21 cellular contexts compared by ENCODE assay signal in genomic region chr3:148332509-148332908, GRCh38.
DNase-seq lines count a peak whose midpoint lies in the region; ATAC-seq, FAIRE-seq and TF ChIP-seq lines count a peak whose summit lies in the region.
"Had no signal": no experiment of that assay in that cellular context is flagged by ENCODE, and none has a peak within 500 bp of the region (broad histone marks: within the 10 kb centered on the region; RNA-seq: fewer than 3 reads in every experiment).

No MANE protein-coding gene starts in this region.

- intact Hi-C loops in HepG2 (cut with micrococcal nuclease; ENCODE audit: unreplicated experiment): no loop called here
- intact Hi-C loops in right lobe of liver (cut with DNase I): no loop called here

- BruUV-seq in HepG2 (replicated peaks; lab: Mats Ljungman, UMichigan): no TSS peak

- H3K4me2 ChIP-seq in HepG2 (ENCODE audit: low read depth, low read length): no peak overlapping the region
- H3K4me2 ChIP-seq in Karpas-422 (ENCODE audit: low read depth, low read length, poor library complexity, severe bottlenecking): no peak overlapping the region
- H3K4me2 ChIP-seq: A549, BLaER1 had no signal

- no peaks in the 10 kb centered on the region; a peak in 1 of 5 replicates for H3K27me3 ChIP-seq in HepG2 (ENCODE audit: control insufficient read depth in 1 of 2, insufficient read depth in 2 of 2, low read length in 2 of 2)
- no peaks in the 10 kb centered on the region for H3K27me3 ChIP-seq in right lobe of liver
- no peaks in the 10 kb centered on the region for H3K27me3 ChIP-seq in endocrine pancreas (ENCODE audit: control insufficient read depth, insufficient read depth, low read length)
- no peaks in the 10 kb centered on the region for H3K27me3 ChIP-seq in Karpas-422 (ENCODE audit: low read length)
- H3K27me3 ChIP-seq: BLaER1 had no signal

- TF ChIP-seq POLR2A in HepG2 (IDR thresholded peaks at IDR 0.05; ENCODE audit: insufficient read depth in 1 of 2, low read depth in 2 of 2, low read length in 2 of 2): no peak
- TF ChIP-seq POLR2A in right lobe of liver (IDR thresholded peaks at IDR 0.05): no peak

- in situ Hi-C loops in HepG2 (cut with HindIII; ENCODE audit: extremely low pct_ligation_motif_present, low pct_unique_long_range_greater_than_20kb): no loop called here

- no peak overlapping the region for H3K27ac ChIP-seq in HepG2 (ENCODE audit: extremely low read length, insufficient read depth, low read length)
- no peak overlapping the region for H3K27ac ChIP-seq in right lobe of liver
- H3K27ac ChIP-seq in Karpas-422 (ENCODE audit: low read length): no peak overlapping the region
- H3K27ac ChIP-seq: A549, BLaER1 had no signal

- H2AFZ ChIP-seq in HepG2 (ENCODE audit: low read length): no peak overlapping the region
- H2AFZ ChIP-seq in Karpas-422 (ENCODE audit: low read length): no peak overlapping the region

- FAIRE-seq in HepG2 (lab: Jason Lieb, UNC): no peak
- FAIRE-seq: A549, GM12878, K562 had no signal

- TF ChIP-seq RAD21 in HepG2 (CRISPR knock-in tag; IDR thresholded peaks at IDR 0.05): no peak

- no peaks in the 10 kb centered on the region for H4K20me1 ChIP-seq in HepG2 (ENCODE audit: insufficient read depth, low read length)
- no peaks in the 10 kb centered on the region for H4K20me1 ChIP-seq in Karpas-422 (ENCODE audit: insufficient read depth, low read depth, low read length)
- H4K20me1 ChIP-seq: BLaER1 had no signal

- no peak overlapping the region for H3K9ac ChIP-seq in HepG2 (ENCODE audit: insufficient read depth, low read depth, low read length)
- no peak overlapping the region for H3K9ac ChIP-seq in endocrine pancreas (ENCODE audit: control insufficient read depth, insufficient read depth, low read length)
- no peak overlapping the region for H3K9ac ChIP-seq in Karpas-422 (ENCODE audit: low read length)
- H3K9ac ChIP-seq: BLaER1 had no signal

- POLR2A ChIA-PET in HepG2 (lab: Yijun Ruan, JAX): no interaction called here

- DNase-seq in HepG2 (ENCODE audit: low spot score) (no peak), right lobe of liver (no peak), NCI-H2029 treated with DMSO at 0.1 percent for 48 hours (lab: John Stamatoyannopoulos, UW) (peak; percentile 30), Karpas-422 (no peak)
- no peak for DNase-seq in activated T-cell treated with anti-CD3 and anti-CD28 coated beads, Interleukin-2, amount 50 U/mL, for 1 hour
- no peak for DNase-seq in stimulated activated CD4-positive, alpha-beta T cell treated with anti-CD3 and anti-CD28 coated beads, Interleukin-1b, Interleukin-23, amount 100 ng/mL, for 48 hours
- DNase-seq: CD4-positive, alpha-beta T cell; DND-41; H7; HFFc6; MM.1S; NCI-H1048; NCI-H1436; NCI-H446; NCI-H69 had no signal

- 2% methylated on average over 2 of the region's 2 CpGs for WGBS in HepG2 (ENCODE audit: low lambda C conversion rate)
- 38% methylated on average over 2 of the region's 2 CpGs for WGBS in right lobe of liver (ENCODE audit: insufficient coverage, low coverage, low lambda C conversion rate, missing lambda C conversion rate)

- H3K4me3 ChIP-seq in HepG2 (replicated peaks in 1 of 3; ENCODE audit: insufficient read depth in 1 of 3, low read depth in 2 of 3, low read length in 3 of 3): no peak overlapping the region
- no peak overlapping the region for H3K4me3 ChIP-seq in right lobe of liver
- peak overlapping the region; percentile 52 for H3K4me3 ChIP-seq in endocrine pancreas (ENCODE audit: control insufficient read depth, insufficient read depth, low read length)
- H3K4me3 ChIP-seq in Karpas-422 (ENCODE audit: low read length): no peak overlapping the region
- H3K4me3 ChIP-seq: A549, BLaER1, GM12878, K562 had no signal

- CTCF ChIA-PET in HepG2 (lab: Yijun Ruan, JAX; ENCODE audit: low intra/inter-chr PET ratio, low total read pairs): no interaction called here

- no peaks in the 10 kb centered on the region for H3K36me3 ChIP-seq in HepG2 (replicated peaks in 1 of 2; ENCODE audit: control insufficient read depth in 1 of 2, insufficient read depth in 2 of 2, low read length in 2 of 2)
- H3K36me3 ChIP-seq in right lobe of liver: no peaks in the 10 kb centered on the region
- H3K36me3 ChIP-seq in endocrine pancreas (ENCODE audit: control insufficient read depth, insufficient read depth, low read length): no peaks in the 10 kb centered on the region
- H3K36me3 ChIP-seq in Karpas-422 (ENCODE audit: insufficient read depth, low read length): no peaks in the 10 kb centered on the region
- H3K36me3 ChIP-seq: BLaER1 had no signal

- no peak for TF ChIP-seq CTCF in HepG2 (CRISPR knock-in tag; IDR thresholded peaks at IDR 0.05)
- no peak for TF ChIP-seq CTCF in right lobe of liver (IDR thresholded peaks at IDR 0.05)

- H3K4me1 ChIP-seq in HepG2 (ENCODE audit: insufficient read depth, low read length) (no peaks in the 10 kb centered on the region), right lobe of liver (no peaks in the 10 kb centered on the region), endocrine pancreas (ENCODE audit: control insufficient read depth, insufficient read depth, low read length) (peaks cover 27% of the 10 kb centered on the region), Karpas-422 (ENCODE audit: low read length) (peaks cover 37% of the 10 kb centered on the region)
- H3K4me1 ChIP-seq: A549, BLaER1 had no signal

- ATAC-seq in HepG2: no peak
- no peak for ATAC-seq in right lobe of liver
- ATAC-seq: A549, GM12878, K562, Right ventricle myocardium inferior had no signal

- H3K9me3 ChIP-seq in HepG2 (ENCODE audit: low read length) (no peaks in the 10 kb centered on the region), right lobe of liver (no peaks in the 10 kb centered on the region), endocrine pancreas (ENCODE audit: control insufficient read depth, low read length) (no peaks in the 10 kb centered on the region), Karpas-422 (ENCODE audit: low read length) (no peaks in the 10 kb centered on the region)
- H3K9me3 ChIP-seq: A549, BLaER1 had no signal

- H3K9me2 ChIP-seq in Karpas-422 (replicated peaks; ENCODE audit: insufficient read depth, low read length): no peaks in the 10 kb centered on the region

- no peak for TF ChIP-seq EP300 in HepG2 (IDR thresholded peaks at IDR 0.05; ENCODE audit: low read depth in 2 of 2, low read length in 2 of 2)
- TF ChIP-seq EP300 in HepG2 (CRISPR knock-in tag; IDR thresholded peaks at IDR 0.05; ENCODE audit: borderline replicate concordance): no peak

- H3K79me2 ChIP-seq in HepG2 (ENCODE audit: insufficient read depth, low read length) (no peaks in the 10 kb centered on the region), Karpas-422 (ENCODE audit: low read length) (no peaks in the 10 kb centered on the region)

TF ChIP-seq in HepG2, 621 proteins besides CTCF, POLR2A, EP300 and RAD21:
- TF ChIP-seq GATAD2A (CRISPR knock-in tag; IDR thresholded peaks at IDR 0.05) (peak; percentile 32; the same call in 1 of the 2 replicates), CEBPG (CRISPR knock-in tag; IDR thresholded peaks at IDR 0.05) (0 out of 2 replicates have a peak, but pooled peaks have one; percentile 6), ARNT2 (CRISPR knock-in tag; IDR thresholded peaks at IDR 0.05; ENCODE audit: low read depth) (no peak), FOXA3 (CRISPR knock-in tag; IDR thresholded peaks at IDR 0.05) (peak; percentile 41; the same call in 1 of the 2 replicates), ZNF605 (CRISPR knock-in tag; IDR thresholded peaks at IDR 0.05) (no peak), RBFOX2 (IDR thresholded peaks at IDR 0.05; ENCODE audit: low read depth, low read length) (no peak), MEIS2 (CRISPR knock-in tag; IDR thresholded peaks at IDR 0.05) (no peak), ZBTB39 (CRISPR knock-in tag; IDR thresholded peaks at IDR 0.05) (no peak)
